In genomic region chrX:44850891-44851290, GRCh38 we compare ENCODE assay signal across 14 cellular contexts. TPM values are rescaled to one million over a fixed set of nuclear protein-coding genes. Genes with fewer than 3 reads are reported as not detected.
DNase-seq lines count a peak whose midpoint lies in the region; ATAC-seq and TF ChIP-seq lines count a peak whose summit lies in the region.
"Not testable (repeated sequence)": the region's sequence is repeated elsewhere in the genome, so short reads cannot be mapped to it uniquely, and the experiment has no call there.
"Had no signal": no experiment of that assay in that cellular context is flagged by ENCODE, and none has a peak within 500 bp of the region (broad histone marks: within the 10 kb centered on the region; RNA-seq: fewer than 3 reads in every experiment).

No MANE protein-coding gene starts in this region.

- H2AFZ ChIP-seq in PC-3 (ENCODE audit: low read length) = not testable (repeated sequence)

- not testable (repeated sequence) for H3K36me3 ChIP-seq in PC-3 (ENCODE audit: low read depth, low read length)

- peak overlapping the region; percentile 7 for H3K4me2 ChIP-seq in PC-3 (ENCODE audit: low read length)

- H3K4me1 ChIP-seq in PC-3 (ENCODE audit: insufficient read depth, low read length) = peaks cover 15% of the 10 kb centered on the region

- not testable (repeated sequence) for H3K9me3 ChIP-seq in PC-3 (ENCODE audit: low read length)

- not testable (repeated sequence) for H3K27me3 ChIP-seq in PC-3 (ENCODE audit: low read length)

- not testable (repeated sequence) for ATAC-seq in PC-3; activated CD4-positive, alpha-beta T cell treated with anti-CD3 and anti-CD28 coated beads for 36 hours; activated CD8-positive, alpha-beta T cell treated with anti-CD3 and anti-CD28 coated beads for 36 hours

- H3F3A ChIP-seq in PC-3 (ENCODE audit: low read length, unreplicated experiment) = not testable (repeated sequence)

- not testable (repeated sequence) for H3K9me3 Mint-ChIP-seq in activated CD4-positive, alpha-beta T cell treated with anti-CD3 and anti-CD28 coated beads for 36 hours (ENCODE audit: low read depth); activated CD8-positive, alpha-beta T cell treated with anti-CD3 and anti-CD28 coated beads for 36 hours

- H4K20me1 ChIP-seq in PC-3 (ENCODE audit: low read length) = not testable (repeated sequence)

- H3K27ac Mint-ChIP-seq in activated CD4-positive, alpha-beta T cell treated with anti-CD3 and anti-CD28 coated beads for 36 hours; activated CD8-positive, alpha-beta T cell treated with anti-CD3 and anti-CD28 coated beads for 36 hours: not testable (repeated sequence)

- not testable (repeated sequence) for TF ChIP-seq CTCF in PC-3 (conservative IDR thresholded peaks at IDR 0.05; ENCODE audit: low read depth, low read length); activated CD8-positive, alpha-beta T cell treated with anti-CD3 and anti-CD28 coated beads for 36 hours (IDR thresholded peaks at IDR 0.05)

- not testable (repeated sequence) for H3K9ac ChIP-seq in PC-3 (ENCODE audit: low read length)

- not testable (repeated sequence) for H3K36me3 Mint-ChIP-seq in activated CD4-positive, alpha-beta T cell treated with anti-CD3 and anti-CD28 coated beads for 36 hours (ENCODE audit: low read depth); activated CD8-positive, alpha-beta T cell treated with anti-CD3 and anti-CD28 coated beads for 36 hours (ENCODE audit: low read depth)

- not testable (repeated sequence) for H3K27me3 Mint-ChIP-seq in activated CD4-positive, alpha-beta T cell treated with anti-CD3 and anti-CD28 coated beads for 36 hours; activated CD8-positive, alpha-beta T cell treated with anti-CD3 and anti-CD28 coated beads for 36 hours

- intact Hi-C loops in PC-3 (cut with micrococcal nuclease); activated CD4-positive, alpha-beta T cell treated with anti-CD3 and anti-CD28 coated beads for 36 hours (cut with DNase I, micrococcal nuclease); activated CD8-positive, alpha-beta T cell treated with anti-CD3 and anti-CD28 coated beads for 36 hours (cut with micrococcal nuclease): not testable (repeated sequence)

- not testable (repeated sequence) for H3K4me3 ChIP-seq in PC-3 (ENCODE audit: low read length)

- not testable (repeated sequence) for H3K27ac ChIP-seq in PC-3 (ENCODE audit: low read length)

- not testable (repeated sequence) for H3K79me2 ChIP-seq in PC-3 (ENCODE audit: low read length)

- CTCF ChIA-PET in PC-3 (lab: Charles Lee) = interaction anchor here (0.6 kb wide), 1 partner anchor 1142 kb away, joined by 4 read pairs; no protein-coding TSS in a partner anchor
- CTCF ChIA-PET in activated CD4-positive, alpha-beta T cell treated with anti-CD3 and anti-CD28 coated beads for 36 hours (lab: Charles Lee); activated CD8-positive, alpha-beta T cell treated with anti-CD3 and anti-CD28 coated beads for 36 hours (lab: Charles Lee): not testable (repeated sequence)

- not testable (repeated sequence) for BruUV-seq in PC-3 (replicated peaks; lab: Mats Ljungman, UMichigan)

- not testable (repeated sequence) for H3K9me2 ChIP-seq in PC-3 (replicated peaks; ENCODE audit: low read length)

- peak; percentile 17 for DNase-seq in HK-2 (ENCODE audit: unreplicated experiment)
- DNase-seq in LHCN-M2 (ENCODE audit: low read depth) = peak; percentile 38
- DNase-seq in PC-3 = peak; percentile 55
- peak; percentile 15 for DNase-seq in activated CD4-positive, alpha-beta T cell treated with anti-CD3 and anti-CD28 coated beads for 36 hours
- peak; percentile 7 for DNase-seq in activated CD8-positive, alpha-beta T cell treated with anti-CD3 and anti-CD28 coated beads for 36 hours
- peak; percentile 61 for DNase-seq in kidney tubule cell (ENCODE audit: low spot score)

- not testable (repeated sequence) for H3K4me3 Mint-ChIP-seq in activated CD4-positive, alpha-beta T cell treated with anti-CD3 and anti-CD28 coated beads for 36 hours; activated CD8-positive, alpha-beta T cell treated with anti-CD3 and anti-CD28 coated beads for 36 hours

- POLR2A ChIA-PET in PC-3 (lab: Charles Lee; ENCODE audit: unreplicated experiment); activated CD4-positive, alpha-beta T cell treated with anti-CD3 and anti-CD28 coated beads for 36 hours (lab: Charles Lee); activated CD8-positive, alpha-beta T cell treated with anti-CD3 and anti-CD28 coated beads for 36 hours (lab: Charles Lee): not testable (repeated sequence)

- not testable (repeated sequence) for H3K4me1 Mint-ChIP-seq in activated CD4-positive, alpha-beta T cell treated with anti-CD3 and anti-CD28 coated beads for 36 hours; activated CD8-positive, alpha-beta T cell treated with anti-CD3 and anti-CD28 coated beads for 36 hours (ENCODE audit: low read depth)

RNA-seq across cellular contexts. Expression of gene DUSP21, which starts 7.1 kb away (rescaled TPM):
- not detected in 2 replicates for total RNA-seq in LHCN-M2 (2014; rRNA removed)
- polyA plus RNA-seq in LHCN-M2 (2012) = not detected
- not detected in 2 replicates for total RNA-seq in PC-3 (2014; rRNA removed)
- not detected for total RNA-seq in activated CD4-positive, alpha-beta T cell treated with anti-CD3 and anti-CD28 coated beads for 36 hours
- total RNA-seq in activated CD8-positive, alpha-beta T cell treated with anti-CD3 and anti-CD28 coated beads for 36 hours = not detected
- total RNA-seq: A172; A673; Calu3; CD4-positive, alpha-beta memory T cell; Daoy; H1; H7 had no signal
- polyA plus RNA-seq: BJ; CD4-positive, alpha-beta memory T cell; H1 had no signal

RNA-seq across cellular contexts. Expression of gene KDM6A, which starts 22.1 kb away (rescaled TPM):
- total RNA-seq in LHCN-M2 (2014; rRNA removed) (7.5 and 9.1 TPM in 2 replicates), PC-3 (2014; rRNA removed) (27.2 and 31.3 TPM in 2 replicates)
- 3.1 TPM for polyA plus RNA-seq in LHCN-M2 (2012)
- 10 to 100 TPM; 18.9 to 24.2 TPM for total RNA-seq in activated CD4-positive, alpha-beta T cell treated with anti-CD3 and anti-CD28 coated beads for 36 hours
- total RNA-seq in activated CD8-positive, alpha-beta T cell treated with anti-CD3 and anti-CD28 coated beads for 36 hours = 10 to 100 TPM; 18.9 to 21.1 TPM

Comparison
In these comparisons a context has a peak if more than half of its experiments do, and no peak if none do; other contexts are left out.
1. DNase-seq: peak in every context shown above with its lines; median percentile 61 in kidney tubule cell; 55 in PC-3; 38 in LHCN-M2; 17 in HK-2; 15 in activated CD4-positive, alpha-beta T cell treated with anti-CD3 and anti-CD28 coated beads for 36 hours; 7 in activated CD8-positive, alpha-beta T cell treated with anti-CD3 and anti-CD28 coated beads for 36 hours.